18 cellular contexts compared by ENCODE assay signal in the genomic region with DNA sequence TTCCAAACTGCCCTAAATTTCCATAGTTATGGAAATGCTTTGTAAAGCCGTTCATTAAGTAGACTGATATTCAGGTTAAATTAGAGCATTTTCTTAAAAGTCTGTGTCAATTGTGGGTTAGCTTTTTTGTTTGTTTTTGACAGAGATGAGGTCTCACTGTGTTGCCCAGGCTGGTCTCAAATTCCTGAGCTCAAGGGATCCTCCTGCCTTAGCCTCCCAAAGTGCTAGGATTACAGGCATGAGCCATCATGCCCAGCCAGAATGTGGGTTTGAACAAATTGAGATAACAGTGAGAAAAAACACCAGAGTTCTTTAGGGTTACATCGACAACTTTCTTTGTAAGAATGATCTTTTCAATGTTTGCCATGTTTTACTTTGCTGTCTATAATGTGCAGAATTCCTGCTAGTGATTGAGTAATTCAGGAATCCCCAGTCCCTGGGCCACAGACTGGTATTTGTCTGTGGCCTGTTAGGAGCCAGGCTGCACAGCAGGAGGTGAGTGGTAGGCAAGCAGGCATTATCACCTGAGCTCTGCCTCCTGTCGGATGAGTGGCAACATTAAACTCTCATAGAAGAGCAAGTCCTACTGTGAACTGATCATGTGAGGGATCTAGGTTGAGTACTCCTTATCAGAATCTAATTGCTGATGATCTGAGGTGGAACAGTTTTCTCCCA.
DNase-seq lines count a peak whose midpoint lies in the region; ATAC-seq and TF ChIP-seq lines count a peak whose summit lies in the region.
"Had no signal": no experiment of that assay in that cellular context is flagged by ENCODE, and none has a peak within 500 bp of the region (broad histone marks: within the 10 kb centered on the region; RNA-seq: fewer than 3 reads in every experiment).

No MANE protein-coding gene starts in this region.

- H3K4me3 Mint-ChIP-seq in chondrocyte (ENCODE audit: unreplicated experiment) = no peak overlapping the region
- H3K4me3 Mint-ChIP-seq: T-helper 1 cell treated with Interleukin-12 subunit alpha and Interleukin-12 subunit beta and Interleukin-4 antibody, amounts not matched to agents 30 μg/mL and 1 μg/mL, for 36 hours; type B pancreatic cell had no signal

- no peak overlapping the region for H3K9ac ChIP-seq in HUES6 (ENCODE audit: low read length)

- H3K9me3 ChIP-seq in HUES6 (ENCODE audit: control insufficient read depth, insufficient read depth, low read depth, low read length) = no peaks in the 10 kb centered on the region
- no peaks in the 10 kb centered on the region for H3K9me3 ChIP-seq in right lobe of liver
- H3K9me3 ChIP-seq: adrenal gland, psoas muscle had no signal

- peaks cover 71% of the 10 kb centered on the region for H3K4me1 Mint-ChIP-seq in chondrocyte (ENCODE audit: low read depth)

- intact Hi-C loops in right lobe of liver (cut with DNase I) = no loop called here

- ATAC-seq in right lobe of liver (peak; percentile 59 to 87 (median 70)), HG02623 (IDR thresholded peaks at IDR 0.05; ENCODE audit: unreplicated experiment) (no peak)
- ATAC-seq: psoas muscle had no signal

- peak overlapping the region; percentile 83 for H3K27ac Mint-ChIP-seq in chondrocyte (ENCODE audit: unreplicated experiment)
- H3K27ac Mint-ChIP-seq: T-helper 1 cell treated with Interleukin-12 subunit alpha and Interleukin-12 subunit beta and Interleukin-4 antibody, amounts not matched to agents 30 μg/mL and 1 μg/mL, for 36 hours; type B pancreatic cell had no signal

- peaks cover 5% of the 10 kb centered on the region for H3K36me3 Mint-ChIP-seq in chondrocyte (ENCODE audit: low read depth)

- in situ Hi-C loops in Caki2 (cut with HindIII; ENCODE audit: low pct_unique_long_range_greater_than_20kb, low sequenced_read_pairs) (no loop called here), GM13977 (cut with MboI; ENCODE audit: low pct_unique_long_range_greater_than_20kb, low sequenced_read_pairs, unreplicated experiment) (no loop called here)

- H3K4me3 ChIP-seq in HUES6 (ENCODE audit: low read depth, low read length) (no peak overlapping the region), right lobe of liver (no peak overlapping the region)
- H3K4me3 ChIP-seq: adrenal gland, psoas muscle had no signal

- 67% methylated on average over 3 of the region's 3 CpGs for WGBS in right lobe of liver (ENCODE audit: insufficient coverage, low coverage, low lambda C conversion rate, missing lambda C conversion rate)

- peak overlapping the region; percentile 59 for H3K27ac ChIP-seq in HUES6 (ENCODE audit: low read depth, low read length)
- no peak overlapping the region for H3K27ac ChIP-seq in right lobe of liver
- H3K27ac ChIP-seq: adrenal gland, psoas muscle, RWPE1 had no signal

- TF ChIP-seq CTCF in chondrocyte (IDR thresholded peaks at IDR 0.05) = no peak
- peak in 2 of 4 donors; percentile 17 to 32 for TF ChIP-seq CTCF in right lobe of liver (IDR thresholded peaks at IDR 0.05)
- TF ChIP-seq CTCF in GM13977 (IDR thresholded peaks at IDR 0.05; ENCODE audit: extremely low read depth, insufficient read depth, missing control alignments) = no peak

- H3K36me3 ChIP-seq in HUES6 (ENCODE audit: control insufficient read depth, insufficient read depth, low read length) = peaks cover 15% of the 10 kb centered on the region
- H3K36me3 ChIP-seq in right lobe of liver = no peaks in the 10 kb centered on the region
- H3K36me3 ChIP-seq: adrenal gland had no signal

- TF ChIP-seq POLR2A in right lobe of liver (IDR thresholded peaks at IDR 0.05) = no peak

- H3K27me3 Mint-ChIP-seq in chondrocyte (ENCODE audit: low read depth) = no peaks in the 10 kb centered on the region
- H3K27me3 Mint-ChIP-seq: type B pancreatic cell had no signal

- H3K4me1 ChIP-seq in HUES6 (ENCODE audit: control insufficient read depth, insufficient read depth, low read length) = peaks cover 34% of the 10 kb centered on the region
- H3K4me1 ChIP-seq in right lobe of liver = peaks cover 0 to 29% (median 10%) of the 10 kb centered on the region in 4 donors
- H3K4me1 ChIP-seq: psoas muscle had no signal

- peak; percentile 47 for DNase-seq in Caki2 (ENCODE audit: low read depth)
- DNase-seq in chondrocyte (ENCODE audit: low spot score) = no peak
- peak in 1 of 3 donors; percentile 31 for DNase-seq in right lobe of liver
- no peak for DNase-seq in NCI-H774 (lab: John Stamatoyannopoulos, UW)
- DNase-seq in GM13977 (ENCODE audit: low spot score) = no peak
- no peak for DNase-seq in activated T-cell treated with anti-CD3 and anti-CD28 coated beads, Interleukin-2, amount 50 U/mL, for 1 hour
- DNase-seq: activated CD4-positive, alpha-beta T cell treated with anti-CD3 and anti-CD28 coated beads for 4 hours; adrenal gland; kidney; NCI-H1092 treated with DMSO at 0.1 percent for 48 hours; NCI-H524 treated with DMSO at 0.1 percent for 48 hours; psoas muscle; stimulated activated CD4-positive, alpha-beta T cell treated with anti-CD3 and anti-CD28 coated beads, Interleukin-1b, Interleukin-23, amount 100 ng/mL, for 48 hours had no signal

- H3K27me3 ChIP-seq in HUES6 (ENCODE audit: control insufficient read depth, insufficient read depth, low read length) (no peaks in the 10 kb centered on the region), right lobe of liver (no peaks in the 10 kb centered on the region)
- H3K27me3 ChIP-seq: adrenal gland had no signal

- H3K9me3 Mint-ChIP-seq in chondrocyte (ENCODE audit: low read depth) = peaks cover 3% of the 10 kb centered on the region
- H3K9me3 Mint-ChIP-seq: T-helper 1 cell treated with Interleukin-12 subunit alpha and Interleukin-12 subunit beta and Interleukin-4 antibody, amounts not matched to agents 30 μg/mL and 1 μg/mL, for 36 hours; type B pancreatic cell had no signal
